1 cellular context compared by ENCODE assay signal in the genomic region with DNA sequence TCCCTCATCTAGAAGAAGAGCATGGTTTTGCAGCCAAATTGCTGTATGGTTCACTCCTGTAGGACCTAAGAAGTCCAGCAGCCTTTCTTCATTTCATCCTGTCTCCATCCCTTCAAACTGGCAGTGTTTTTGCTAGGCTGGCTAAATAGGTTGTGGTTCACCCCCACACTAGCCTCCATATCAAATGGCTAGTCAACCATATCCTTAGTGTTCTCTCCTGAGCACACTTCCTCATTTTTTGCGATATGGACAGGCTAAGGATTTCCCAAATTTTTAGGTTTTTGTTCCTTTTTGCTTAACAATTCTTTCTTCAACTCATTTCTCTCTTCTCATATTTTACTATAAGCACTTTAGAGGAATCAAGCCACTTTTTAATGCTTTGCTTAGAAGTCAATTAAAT.
TF ChIP-seq lines count a peak whose summit lies in the region.

No MANE protein-coding gene starts in this region.

TF ChIP-seq in GM12878, 131 proteins besides CTCF, POLR2A, EP300 and RAD21:
- no peak for TF ChIP-seq POLR2AphosphoS5 (IDR thresholded peaks at IDR 0.05; ENCODE audit: low read length)
- TF ChIP-seq, protein P1, sequence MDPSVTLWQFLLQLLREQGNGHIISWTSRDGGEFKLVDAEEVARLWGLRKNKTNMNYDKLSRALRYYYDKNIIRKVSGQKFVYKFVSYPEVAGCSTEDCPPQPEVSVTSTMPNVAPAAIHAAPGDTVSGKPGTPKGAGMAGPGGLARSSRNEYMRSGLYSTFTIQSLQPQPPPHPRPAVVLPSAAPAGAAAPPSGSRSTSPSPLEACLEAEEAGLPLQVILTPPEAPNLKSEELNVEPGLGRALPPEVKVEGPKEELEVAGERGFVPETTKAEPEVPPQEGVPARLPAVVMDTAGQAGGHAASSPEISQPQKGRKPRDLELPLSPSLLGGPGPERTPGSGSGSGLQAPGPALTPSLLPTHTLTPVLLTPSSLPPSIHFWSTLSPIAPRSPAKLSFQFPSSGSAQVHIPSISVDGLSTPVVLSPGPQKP (IDR thresholded peaks at IDR 0.05; ENCODE audit: low read depth, low read length) = no peak
- TF ChIP-seq POLR2AphosphoS2 (IDR thresholded peaks at IDR 0.05; ENCODE audit: low read depth, low read length) = no peak
- TF ChIP-seq SPI1 (IDR thresholded peaks at IDR 0.05; ENCODE audit: borderline replicate concordance, insufficient read depth, low read depth, low read length) = peak; percentile 56; the same call in 1 of the 2 replicates
- TF ChIP-seq SMAD1 (IDR thresholded peaks at IDR 0.05; ENCODE audit: low read depth, partially characterized antibody) = no peak
- TF ChIP-seq NR2F1 (conservative IDR thresholded peaks at IDR 0.05) = no peak
- TF ChIP-seq, protein P2, sequence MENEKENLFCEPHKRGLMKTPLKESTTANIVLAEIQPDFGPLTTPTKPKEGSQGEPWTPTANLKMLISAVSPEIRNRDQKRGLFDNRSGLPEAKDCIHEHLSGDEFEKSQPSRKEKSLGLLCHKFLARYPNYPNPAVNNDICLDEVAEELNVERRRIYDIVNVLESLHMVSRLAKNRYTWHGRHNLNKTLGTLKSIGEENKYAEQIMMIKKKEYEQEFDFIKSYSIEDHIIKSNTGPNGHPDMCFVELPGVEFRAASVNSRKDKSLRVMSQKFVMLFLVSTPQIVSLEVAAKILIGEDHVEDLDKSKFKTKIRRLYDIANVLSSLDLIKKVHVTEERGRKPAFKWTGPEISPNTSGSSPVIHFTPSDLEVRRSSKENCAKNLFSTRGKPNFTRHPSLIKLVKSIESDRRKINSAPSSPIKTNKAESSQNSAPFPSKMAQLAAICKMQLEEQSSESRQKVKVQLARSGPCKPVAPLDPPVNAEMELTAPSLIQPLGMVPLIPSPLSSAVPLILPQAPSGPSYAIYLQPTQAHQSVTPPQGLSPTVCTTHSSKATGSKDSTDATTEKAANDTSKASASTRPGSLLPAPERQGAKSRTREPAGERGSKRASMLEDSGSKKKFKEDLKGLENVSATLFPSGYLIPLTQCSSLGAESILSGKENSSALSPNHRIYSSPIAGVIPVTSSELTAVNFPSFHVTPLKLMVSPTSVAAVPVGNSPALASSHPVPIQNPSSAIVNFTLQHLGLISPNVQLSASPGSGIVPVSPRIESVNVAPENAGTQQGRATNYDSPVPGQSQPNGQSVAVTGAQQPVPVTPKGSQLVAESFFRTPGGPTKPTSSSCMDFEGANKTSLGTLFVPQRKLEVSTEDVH (IDR thresholded peaks at IDR 0.05; ENCODE audit: low read depth, partially characterized antibody) = no peak
- TF ChIP-seq, protein P3, sequence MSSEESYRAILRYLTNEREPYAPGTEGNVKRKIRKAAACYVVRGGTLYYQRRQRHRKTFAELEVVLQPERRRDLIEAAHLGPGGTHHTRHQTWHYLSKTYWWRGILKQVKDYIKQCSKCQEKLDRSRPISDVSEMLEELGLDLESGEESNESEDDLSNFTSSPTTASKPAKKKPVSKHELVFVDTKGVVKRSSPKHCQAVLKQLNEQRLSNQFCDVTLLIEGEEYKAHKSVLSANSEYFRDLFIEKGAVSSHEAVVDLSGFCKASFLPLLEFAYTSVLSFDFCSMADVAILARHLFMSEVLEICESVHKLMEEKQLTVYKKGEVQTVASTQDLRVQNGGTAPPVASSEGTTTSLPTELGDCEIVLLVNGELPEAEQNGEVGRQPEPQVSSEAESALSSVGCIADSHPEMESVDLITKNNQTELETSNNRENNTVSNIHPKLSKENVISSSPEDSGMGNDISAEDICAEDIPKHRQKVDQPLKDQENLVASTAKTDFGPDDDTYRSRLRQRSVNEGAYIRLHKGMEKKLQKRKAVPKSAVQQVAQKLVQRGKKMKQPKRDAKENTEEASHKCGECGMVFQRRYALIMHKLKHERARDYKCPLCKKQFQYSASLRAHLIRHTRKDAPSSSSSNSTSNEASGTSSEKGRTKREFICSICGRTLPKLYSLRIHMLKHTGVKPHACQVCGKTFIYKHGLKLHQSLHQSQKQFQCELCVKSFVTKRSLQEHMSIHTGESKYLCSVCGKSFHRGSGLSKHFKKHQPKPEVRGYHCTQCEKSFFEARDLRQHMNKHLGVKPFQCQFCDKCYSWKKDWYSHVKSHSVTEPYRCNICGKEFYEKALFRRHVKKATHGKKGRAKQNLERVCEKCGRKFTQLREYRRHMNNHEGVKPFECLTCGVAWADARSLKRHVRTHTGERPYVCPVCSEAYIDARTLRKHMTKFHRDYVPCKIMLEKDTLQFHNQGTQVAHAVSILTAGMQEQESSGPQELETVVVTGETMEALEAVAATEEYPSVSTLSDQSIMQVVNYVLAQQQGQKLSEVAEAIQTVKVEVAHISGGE (CRISPR knock-in tag; IDR thresholded peaks at IDR 0.05) = no peak
